ENCODE assay signal across 8 cellular contexts in genomic region chr17:40615295-40615988, GRCh38. TPM values are rescaled to one million over a fixed set of nuclear protein-coding genes. Genes with fewer than 3 reads are reported as not detected.
DNase-seq lines count a peak whose midpoint lies in the region; ATAC-seq and TF ChIP-seq lines count a peak whose summit lies in the region.

No MANE protein-coding gene starts in this region.

- H3K4me1 Mint-ChIP-seq in activated CD8-positive, alpha-beta T cell treated with anti-CD3 and anti-CD28 coated beads, Interleukin-2, amount 10 ng/mL, durations not matched to agents 7 days and 5 days (ENCODE audit: low read depth), result peaks cover 88% of the 10 kb centered on the region

- CTCF ChIA-PET in BJ (lab: Yijun Ruan, JAX), result interaction anchor here (0.5 to 2.1 kb wide), 11 partner anchors 10 to 1047 kb away, joined by 3 to 6 read pairs (median 4); no protein-coding TSS in a partner anchor
- CTCF ChIA-PET in activated CD8-positive, alpha-beta T cell treated with anti-CD3 and anti-CD28 coated beads, Interleukin-2, amount 10 ng/mL, durations not matched to agents 7 days and 5 days (lab: Charles Lee), result interaction anchor here (0.7 to 13.6 kb wide), 29 partner anchors 8 to 1048 kb away, joined by 3 to 313 read pairs (median 5); partner anchors contain the start of genes CCR7 and SMARCE1

- H3K27me3 Mint-ChIP-seq in activated CD8-positive, alpha-beta T cell treated with anti-CD3 and anti-CD28 coated beads, Interleukin-2, amount 10 ng/mL, durations not matched to agents 7 days and 5 days (ENCODE audit: low read depth), result no peaks in the 10 kb centered on the region

- no peaks in the 10 kb centered on the region for H3K9me3 Mint-ChIP-seq in activated CD8-positive, alpha-beta T cell treated with anti-CD3 and anti-CD28 coated beads, Interleukin-2, amount 10 ng/mL, durations not matched to agents 7 days and 5 days (ENCODE audit: insufficient read depth)

- peaks cover 18% of the 10 kb centered on the region for H3K27me3 ChIP-seq in BJ (ENCODE audit: control insufficient read depth, insufficient read depth, low read length)

- no peaks in the 10 kb centered on the region for H3K36me3 Mint-ChIP-seq in activated CD8-positive, alpha-beta T cell treated with anti-CD3 and anti-CD28 coated beads, Interleukin-2, amount 10 ng/mL, durations not matched to agents 7 days and 5 days (ENCODE audit: low read depth)

- DNase-seq in BJ (ENCODE audit: low read depth) (no peak), GM13977 (ENCODE audit: low spot score) (peak; percentile 77), NCI-H146 treated with DMSO at 0.1 percent for 48 hours (lab: John Stamatoyannopoulos, UW; ENCODE audit: unreplicated experiment) (peak; percentile 76), glomerular endothelial cell (ENCODE audit: extremely low read depth, low read depth, low spot score) (peak; percentile 16), sciatic nerve (ENCODE audit: low spot score) (peak; percentile 75)
- DNase-seq in activated CD8-positive, alpha-beta T cell treated with anti-CD3 and anti-CD28 coated beads, Interleukin-2, amount 10 ng/mL, durations not matched to agents 7 days and 5 days, result peak; percentile 47

- peak overlapping the region; percentile 85 for H3K27ac Mint-ChIP-seq in activated CD8-positive, alpha-beta T cell treated with anti-CD3 and anti-CD28 coated beads, Interleukin-2, amount 10 ng/mL, durations not matched to agents 7 days and 5 days

- no peak overlapping the region for H3K4me3 ChIP-seq in BJ (ENCODE audit: low read depth, low read length)

- TF ChIP-seq CTCF in BJ (IDR thresholded peaks at IDR 0.05; ENCODE audit: insufficient read depth, low read depth, low read length) (peak; percentile 41), GM13977 (IDR thresholded peaks at IDR 0.05; ENCODE audit: extremely low read depth, insufficient read depth, missing control alignments) (peak; percentile 59)

- in situ Hi-C loops in GM13977 (cut with MboI; ENCODE audit: low pct_unique_long_range_greater_than_20kb, low sequenced_read_pairs, unreplicated experiment), result loop anchor here (10.0 kb wide), 1 partner anchor 51 kb away; the partner anchor contains the start of gene CCR7

- intact Hi-C loops in sciatic nerve (cut with DNase I), result loop anchor here (10.0 kb wide), 1 partner anchor 179 kb away; the partner anchor contains the start of gene KRT28

- POLR2A ChIA-PET in BJ (lab: Charles Lee), result no interaction called here
- POLR2A ChIA-PET in activated CD8-positive, alpha-beta T cell treated with anti-CD3 and anti-CD28 coated beads, Interleukin-2, amount 10 ng/mL, durations not matched to agents 7 days and 5 days (lab: Charles Lee), result interaction anchor here (0.6 to 19.7 kb wide), 8 partner anchors 11 to 82 kb away, joined by 3 to 454 read pairs (median 6); partner anchors contain the start of genes CCR7 and SMARCE1

- ATAC-seq in HG02610 (IDR thresholded peaks at IDR 0.05; ENCODE audit: unreplicated experiment), result peak; percentile 61
- peak; percentile 24 for ATAC-seq in activated CD8-positive, alpha-beta T cell treated with anti-CD3 and anti-CD28 coated beads, Interleukin-2, amount 10 ng/mL, durations not matched to agents 7 days and 5 days
- ATAC-seq in sciatic nerve, result peak; percentile 56
- ATAC-seq in GM19455 (IDR thresholded peaks at IDR 0.05; ENCODE audit: unreplicated experiment), result no peak

- peak overlapping the region; percentile 54 for H3K4me3 Mint-ChIP-seq in activated CD8-positive, alpha-beta T cell treated with anti-CD3 and anti-CD28 coated beads, Interleukin-2, amount 10 ng/mL, durations not matched to agents 7 days and 5 days

- H3K36me3 ChIP-seq in BJ (ENCODE audit: control insufficient read depth, insufficient read depth, low read length), result no peaks in the 10 kb centered on the region

RNA-seq across cellular contexts. Expression of gene SMARCE1, which starts 32.2 kb away (rescaled TPM):
- polyA plus RNA-seq in BJ (2011; rRNA removed), result 54.6 and 64.0 TPM in 2 replicates
- polyA minus RNA-seq in BJ (2011; rRNA and poly(A)+ RNA removed), result 31.6 and 32.2 TPM in 2 replicates
- 100 to 1,000 TPM; 104 to 110 TPM for total RNA-seq in activated CD8-positive, alpha-beta T cell treated with anti-CD3 and anti-CD28 coated beads, Interleukin-2, amount 10 ng/mL, durations not matched to agents 7 days and 5 days
- total RNA-seq in glomerular endothelial cell (104 and 106 TPM in 2 replicates), sciatic nerve (115 TPM)

RNA-seq across cellular contexts. Expression of gene KRT222, which starts 49.5 kb away (rescaled TPM):
- polyA plus RNA-seq in BJ (2011; rRNA removed), result not detected in 2 replicates
- polyA minus RNA-seq in BJ (2011; rRNA and poly(A)+ RNA removed), result not detected in 2 replicates
- not detected for total RNA-seq in activated CD8-positive, alpha-beta T cell treated with anti-CD3 and anti-CD28 coated beads, Interleukin-2, amount 10 ng/mL, durations not matched to agents 7 days and 5 days
- total RNA-seq in glomerular endothelial cell (not detected in 2 replicates), sciatic nerve (8.2 TPM)

RNA-seq across cellular contexts. Expression of gene CCR7, which starts 50.2 kb away (rescaled TPM):
- 0.07 and 0.45 TPM in 2 replicates for polyA plus RNA-seq in BJ (2011; rRNA removed)
- 0.21 and 0.33 TPM in 2 replicates for polyA minus RNA-seq in BJ (2011; rRNA and poly(A)+ RNA removed)
- total RNA-seq in activated CD8-positive, alpha-beta T cell treated with anti-CD3 and anti-CD28 coated beads, Interleukin-2, amount 10 ng/mL, durations not matched to agents 7 days and 5 days, result 100 to 1,000 TPM; 171 to 173 TPM
- 0.05 TPM in 1 of 2 replicates, not detected in the other for total RNA-seq in glomerular endothelial cell
- 1.4 TPM for total RNA-seq in sciatic nerve

Comparison
In these comparisons a context has a peak if more than half of its experiments do, and no peak if none do; other contexts are left out.
1. RNA of gene CCR7, which starts 50.2 kb away (total RNA-seq): 171 to 173 TPM in activated CD8-positive, alpha-beta T cell treated with anti-CD3 and anti-CD28 coated beads, Interleukin-2, amount 10 ng/mL, durations not matched to agents 7 days and 5 days; 1.4 TPM in sciatic nerve (single experiment) and 0.05 TPM in glomerular endothelial cell; every median in the first group is over 10 times any median in the second.